15 cellular contexts compared by ENCODE assay signal in the genomic region with DNA sequence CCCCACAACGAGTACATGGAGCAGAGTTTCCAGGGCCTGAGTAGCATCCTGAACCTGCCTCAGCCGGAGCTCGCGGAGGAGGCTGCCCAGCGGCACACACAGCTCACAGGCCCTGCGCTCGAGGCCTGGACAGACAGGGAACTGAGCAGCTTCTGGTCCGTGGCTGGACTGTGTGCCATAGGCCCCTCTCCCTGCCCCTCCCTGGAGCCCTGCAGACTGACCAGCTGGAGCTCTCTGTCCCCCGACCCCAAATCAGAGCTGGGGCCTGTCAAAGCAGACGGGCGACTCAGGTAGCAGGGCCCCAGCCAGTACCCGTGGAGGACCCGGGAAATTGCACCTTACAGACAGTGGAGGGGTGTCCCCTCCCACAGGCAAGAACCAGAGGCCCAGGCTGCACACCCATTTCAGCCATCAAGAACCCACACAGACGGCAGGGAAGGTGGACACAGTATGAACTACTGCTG. TPM values are rescaled to one million over a fixed set of nuclear protein-coding genes. Genes with fewer than 3 reads are reported as not detected.
DNase-seq lines count a peak whose midpoint lies in the region; ATAC-seq and TF ChIP-seq lines count a peak whose summit lies in the region.
"Had no signal": no experiment of that assay in that cellular context is flagged by ENCODE, and none has a peak within 500 bp of the region (broad histone marks: within the 10 kb centered on the region; RNA-seq: fewer than 3 reads in every experiment).

No MANE protein-coding gene starts in this region.

- CTCF ChIA-PET in activated CD8-positive, alpha-beta T cell treated with anti-CD3 and anti-CD28 coated beads, Interleukin-2, amount 10 ng/mL, durations not matched to agents 7 days and 5 days (lab: Charles Lee): interaction anchor here (0.6 to 4.8 kb wide), 4 partner anchors 12 to 119 kb away, joined by 3 to 65 read pairs (median 23); partner anchors contain the start of genes EME1, LRRC59, MRPL27 and XYLT2

- H3K4me1 Mint-ChIP-seq in activated CD8-positive, alpha-beta T cell treated with anti-CD3 and anti-CD28 coated beads, Interleukin-2, amount 10 ng/mL, durations not matched to agents 7 days and 5 days (ENCODE audit: low read depth): peaks cover 29% of the 10 kb centered on the region

- peak; percentile 54 for DNase-seq in activated effector memory CD4-positive, alpha-beta T cell treated with anti-CD3 and anti-CD28 coated beads, Interleukin-2, amount 50 U/mL, for 16 hours
- no peak for DNase-seq in activated effector memory CD4-positive, alpha-beta T cell treated with Interleukin-2 at 50 U/mL for 16 hours
- DNase-seq in activated CD8-positive, alpha-beta T cell treated with anti-CD3 and anti-CD28 coated beads, Interleukin-2, amount 10 ng/mL, durations not matched to agents 7 days and 5 days: no peak
- DNase-seq in islet precursor cell (peak; percentile 53), suprapubic skin (ENCODE audit: low spot score in 2 of 2) (peak; percentile 58 to 74), kidney glomerular epithelial cell (lab: John Stamatoyannopoulos, UW) (no peak)
- DNase-seq: GF-D8, GOT3, KG1, NCI-H1092 treated with DMSO at 0.1 percent for 48 hours, NCI-H510A treated with DMSO at 0.1 percent for 48 hours, NCI-H82 had no signal

- no peak for ATAC-seq in activated CD8-positive, alpha-beta T cell treated with anti-CD3 and anti-CD28 coated beads, Interleukin-2, amount 10 ng/mL, durations not matched to agents 7 days and 5 days
- ATAC-seq in HG03469 (IDR thresholded peaks at IDR 0.05; ENCODE audit: unreplicated experiment): no peak
- ATAC-seq: Right ventricle myocardium inferior had no signal

- no peaks in the 10 kb centered on the region for H3K9me3 Mint-ChIP-seq in activated CD8-positive, alpha-beta T cell treated with anti-CD3 and anti-CD28 coated beads, Interleukin-2, amount 10 ng/mL, durations not matched to agents 7 days and 5 days (ENCODE audit: insufficient read depth)

- peaks cover 5% of the 10 kb centered on the region for H3K4me1 ChIP-seq in suprapubic skin

- H3K9me3 ChIP-seq in suprapubic skin: no peaks in the 10 kb centered on the region

- H3K36me3 ChIP-seq in suprapubic skin: peaks cover 59% of the 10 kb centered on the region

- H3K36me3 Mint-ChIP-seq in activated CD8-positive, alpha-beta T cell treated with anti-CD3 and anti-CD28 coated beads, Interleukin-2, amount 10 ng/mL, durations not matched to agents 7 days and 5 days (ENCODE audit: low read depth): peaks cover 27% of the 10 kb centered on the region

- H3K4me3 Mint-ChIP-seq in activated CD8-positive, alpha-beta T cell treated with anti-CD3 and anti-CD28 coated beads, Interleukin-2, amount 10 ng/mL, durations not matched to agents 7 days and 5 days: no peak overlapping the region

- H3K27ac Mint-ChIP-seq in activated CD8-positive, alpha-beta T cell treated with anti-CD3 and anti-CD28 coated beads, Interleukin-2, amount 10 ng/mL, durations not matched to agents 7 days and 5 days: peak overlapping the region; percentile 88

- H3K27me3 ChIP-seq in suprapubic skin: no peaks in the 10 kb centered on the region

- TF ChIP-seq POLR2A in suprapubic skin (IDR thresholded peaks at IDR 0.05): no peak

- TF ChIP-seq EP300 in suprapubic skin (IDR thresholded peaks at IDR 0.05): no peak

- H3K27me3 Mint-ChIP-seq in activated CD8-positive, alpha-beta T cell treated with anti-CD3 and anti-CD28 coated beads, Interleukin-2, amount 10 ng/mL, durations not matched to agents 7 days and 5 days (ENCODE audit: low read depth): no peaks in the 10 kb centered on the region

- no peak overlapping the region for H3K4me3 ChIP-seq in suprapubic skin

- POLR2A ChIA-PET in activated CD8-positive, alpha-beta T cell treated with anti-CD3 and anti-CD28 coated beads, Interleukin-2, amount 10 ng/mL, durations not matched to agents 7 days and 5 days (lab: Charles Lee): interaction anchor here (0.6 to 2.2 kb wide), 4 partner anchors 9 to 119 kb away, joined by 3 to 12 read pairs (median 4); partner anchors contain the start of gene XYLT2

- TF ChIP-seq CTCF in suprapubic skin (IDR thresholded peaks at IDR 0.05): no peak

- no peak overlapping the region for H3K27ac ChIP-seq in suprapubic skin
- H3K27ac ChIP-seq: C4-2B had no signal

- 74% methylated on average over 10 of the region's 14 CpGs for WGBS in suprapubic skin

RNA-seq across cellular contexts. Expression of gene MRPL27, which starts 13.0 kb away (rescaled TPM):
- total RNA-seq in activated CD8-positive, alpha-beta T cell treated with anti-CD3 and anti-CD28 coated beads, Interleukin-2, amount 10 ng/mL, durations not matched to agents 7 days and 5 days: 10 to 100 TPM; 81.0 to 85.4 TPM
- 10 to 100 TPM; 60.3 to 87.7 (median 65.3) TPM for total RNA-seq in suprapubic skin

RNA-seq across cellular contexts. Expression of gene EME1, which starts 13.0 kb away (rescaled TPM):
- 10 to 100 TPM; 23.5 to 27.8 TPM for total RNA-seq in activated CD8-positive, alpha-beta T cell treated with anti-CD3 and anti-CD28 coated beads, Interleukin-2, amount 10 ng/mL, durations not matched to agents 7 days and 5 days
- 1 to 10 TPM in 2 of 4 donors, under 1 TPM in 2; 0.39 to 2.5 (median 0.98) TPM for total RNA-seq in suprapubic skin

RNA-seq across cellular contexts. Expression of gene XYLT2, which starts 14.1 kb away (rescaled TPM):
- total RNA-seq in activated CD8-positive, alpha-beta T cell treated with anti-CD3 and anti-CD28 coated beads, Interleukin-2, amount 10 ng/mL, durations not matched to agents 7 days and 5 days: 10 to 100 TPM; 24.7 to 26.0 TPM
- 10 to 100 TPM; 36.9 to 61.3 (median 45.5) TPM for total RNA-seq in suprapubic skin

RNA-seq across cellular contexts. Expression of gene LRRC59, which starts 37.3 kb away (rescaled TPM):
- 10 to 100 TPM; 77.7 to 77.9 TPM for total RNA-seq in activated CD8-positive, alpha-beta T cell treated with anti-CD3 and anti-CD28 coated beads, Interleukin-2, amount 10 ng/mL, durations not matched to agents 7 days and 5 days
- total RNA-seq in suprapubic skin: 10 to 100 TPM; 16.5 to 58.0 (median 39.0) TPM

Comparison
In these comparisons a context has a peak if more than half of its experiments do, and no peak if none do; other contexts are left out.
1. DNase-seq: peak in activated effector memory CD4-positive, alpha-beta T cell treated with anti-CD3 and anti-CD28 coated beads, Interleukin-2, amount 50 U/mL, for 16 hours (single experiment), islet precursor cell (single experiment) and suprapubic skin (2 of 2); none in activated effector memory CD4-positive, alpha-beta T cell treated with Interleukin-2 at 50 U/mL for 16 hours (single experiment), activated CD8-positive, alpha-beta T cell treated with anti-CD3 and anti-CD28 coated beads, Interleukin-2, amount 10 ng/mL, durations not matched to agents 7 days and 5 days (single experiment) and kidney glomerular epithelial cell (single experiment).
2. RNA of gene EME1, which starts 13.0 kb away (total RNA-seq): 23.5 to 27.8 TPM in activated CD8-positive, alpha-beta T cell treated with anti-CD3 and anti-CD28 coated beads, Interleukin-2, amount 10 ng/mL, durations not matched to agents 7 days and 5 days; 0.39 to 2.5 TPM in suprapubic skin; every median in the first group is over 4 times any median in the second.